ENCODE assay signal across 10 cellular contexts in the genomic region with DNA sequence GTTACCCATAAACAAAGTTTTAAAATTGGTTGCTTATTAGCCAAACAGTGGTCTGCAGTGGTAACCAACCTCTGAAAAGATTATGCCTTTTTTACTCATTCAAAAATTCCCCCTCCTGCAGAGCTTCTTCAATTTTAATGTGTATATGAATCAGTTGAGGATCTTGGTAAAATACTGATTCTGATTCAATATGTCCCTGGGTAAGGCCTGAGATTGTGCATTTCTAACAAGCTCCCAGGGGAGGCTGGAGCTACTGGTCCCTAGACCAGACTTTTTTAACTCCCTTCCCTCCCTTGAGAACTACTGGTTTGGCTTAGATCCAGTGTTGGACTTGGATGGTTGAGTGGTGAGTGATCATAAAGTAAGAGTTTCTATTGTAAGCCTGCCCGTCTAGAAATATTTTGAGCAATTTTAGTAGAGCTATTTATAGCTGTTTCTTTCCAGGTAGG.
DNase-seq lines count a peak whose midpoint lies in the region; ATAC-seq, FAIRE-seq and TF ChIP-seq lines count a peak whose summit lies in the region.
"Had no signal": no experiment of that assay in that cellular context is flagged by ENCODE, and none has a peak within 500 bp of the region (broad histone marks: within the 10 kb centered on the region; RNA-seq: fewer than 3 reads in every experiment).

No MANE protein-coding gene starts in this region.

- no peak for FAIRE-seq in bronchial epithelial cell (lab: Jason Lieb, UNC)

- ATAC-seq in GM19025 (IDR thresholded peaks at IDR 0.05; ENCODE audit: low read depth, unreplicated experiment) (peak; percentile 74), GM18505 (IDR thresholded peaks at IDR 0.05; ENCODE audit: unreplicated experiment) (no peak), GM21367 (IDR thresholded peaks at IDR 0.05; ENCODE audit: unreplicated experiment) (no peak)

- no peak for TF ChIP-seq EP300 in Ishikawa (IDR thresholded peaks at IDR 0.05; ENCODE audit: borderline replicate concordance)

- no peak for TF ChIP-seq CTCF in bronchial epithelial cell (IDR thresholded peaks at IDR 0.05; ENCODE audit: insufficient read depth, low read length, severe bottlenecking)

- H3K4me3 ChIP-seq in bronchial epithelial cell (ENCODE audit: low read depth, low read length), result no peak overlapping the region
- H3K4me3 ChIP-seq: tibial artery had no signal

- no peaks in the 10 kb centered on the region for H3K27me3 ChIP-seq in bronchial epithelial cell (ENCODE audit: control insufficient read depth, insufficient read depth, low read length)
- H3K27me3 ChIP-seq: tibial artery had no signal

- TF ChIP-seq POLR2A in GM18505 (IDR thresholded peaks at IDR 0.05; ENCODE audit: borderline replicate concordance, extremely low read depth, insufficient read depth, insufficient read length), result no peak

- no peaks in the 10 kb centered on the region for H3K36me3 ChIP-seq in bronchial epithelial cell (ENCODE audit: control insufficient read depth, insufficient read depth, low read length)
- H3K36me3 ChIP-seq: tibial artery had no signal

- no peak for TF ChIP-seq RAD21 in Ishikawa (IDR thresholded peaks at IDR 0.05; ENCODE audit: low read depth)

- peak; percentile 22 for DNase-seq in A172 (ENCODE audit: low spot score)
- DNase-seq in bronchial epithelial cell (ENCODE audit: low read depth), result peak; percentile 78
- DNase-seq in NCI-H2029 treated with DMSO at 0.1 percent for 48 hours (lab: John Stamatoyannopoulos, UW), result no peak
- no peak for DNase-seq in activated naive CD4-positive, alpha-beta T cell treated with Interleukin-2 at 50 U/mL for 16 hours
- DNase-seq: amniotic stem cell, tibial artery had no signal

TF ChIP-seq in Ishikawa, 13 proteins besides CTCF, POLR2A, EP300 and RAD21:
- TF ChIP-seq EGR1 (IDR thresholded peaks at IDR 0.05) (no peak), NFIC (IDR thresholded peaks at IDR 0.05) (peak; percentile 49; the same call in 1 of the 2 replicates)

Comparison
In these comparisons a context has a peak if more than half of its experiments do, and no peak if none do; other contexts are left out.
1. DNase-seq: peak in A172 (single experiment) and bronchial epithelial cell (single experiment); none in NCI-H2029 treated with DMSO at 0.1 percent for 48 hours (single experiment) and activated naive CD4-positive, alpha-beta T cell treated with Interleukin-2 at 50 U/mL for 16 hours (single experiment).